Comparison of ENCODE assay signal across 8 cellular contexts in genomic region chr19:39532233-39533002, GRCh38. TPM values are rescaled to one million over a fixed set of nuclear protein-coding genes. Genes with fewer than 3 reads are reported as not detected.
DNase-seq lines count a peak whose midpoint lies in the region; ATAC-seq and TF ChIP-seq lines count a peak whose summit lies in the region.

Gene EID2B (minus strand): TSS chr19:39532852. CDS start chr19:39532802, 50 bp downstream.

- intact Hi-C loops in activated T-helper 1 cell treated with anti-CD3 and anti-CD28 coated beads, Interleukin-12 subunit alpha, Interleukin-12 subunit beta, Interleukin-2, Interleukin-4 antibody, amounts not matched to agents 30 ng/mL and 10 ng/mL and 1 ng/mL, durations not matched to agents 14 hours and 24 hours and 36 hours (cut with micrococcal nuclease): loop anchor here (1.0 to 5.0 kb wide), 9 partner anchors 8 to 410 kb away; partner anchors contain the start of genes EID2, SUPT5H and TIMM50

- H3K9me2 ChIP-seq in GM23248 (ENCODE audit: insufficient read depth) (no peaks in the 10 kb centered on the region), Karpas-422 (replicated peaks; ENCODE audit: insufficient read depth, low read length) (no peaks in the 10 kb centered on the region)

- POLR2A ChIA-PET in naive thymus-derived CD8-positive, alpha-beta T cell (lab: Charles Lee): interaction anchor here (0.6 to 1.7 kb wide), 12 partner anchors 35 to 197 kb away, joined by 3 to 10 read pairs (median 4); partner anchors contain the start of genes GMFG, MED29, PAF1 and RPS16

- H3K9me3 ChIP-seq in GM23248 (ENCODE audit: low read depth) (no peaks in the 10 kb centered on the region), Karpas-422 (ENCODE audit: low read length) (no peaks in the 10 kb centered on the region), Peyer's patch (no peaks in the 10 kb centered on the region)

- in situ Hi-C loops in GM23248 (cut with MboI): no loop called here

- peaks cover 2% of the 10 kb centered on the region for H3K27me3 Mint-ChIP-seq in activated T-helper 1 cell treated with anti-CD3 and anti-CD28 coated beads, Interleukin-12 subunit alpha, Interleukin-12 subunit beta, Interleukin-2, Interleukin-4 antibody, amounts not matched to agents 30 ng/mL and 10 ng/mL and 1 ng/mL, durations not matched to agents 14 hours and 24 hours and 36 hours (ENCODE audit: insufficient read depth)
- H3K27me3 Mint-ChIP-seq in naive thymus-derived CD8-positive, alpha-beta T cell: no peaks in the 10 kb centered on the region
- H3K27me3 Mint-ChIP-seq in stimulated activated naive B cell treated with anti-CD40 and anti-IgM and Interleukin-4, amounts not matched to agents 10 μg/mL and 1 μg/mL and 100 μg/mL, for 72 hours: no peaks in the 10 kb centered on the region

- peaks cover 14% of the 10 kb centered on the region for H3K4me1 Mint-ChIP-seq in activated T-helper 1 cell treated with anti-CD3 and anti-CD28 coated beads, Interleukin-12 subunit alpha, Interleukin-12 subunit beta, Interleukin-2, Interleukin-4 antibody, amounts not matched to agents 30 ng/mL and 10 ng/mL and 1 ng/mL, durations not matched to agents 14 hours and 24 hours and 36 hours (ENCODE audit: low read depth)
- peaks cover 10 to 53% (median 28%) of the 10 kb centered on the region in 4 donors for H3K4me1 Mint-ChIP-seq in naive thymus-derived CD8-positive, alpha-beta T cell
- peaks cover 11 to 20% of the 10 kb centered on the region in 2 donors for H3K4me1 Mint-ChIP-seq in stimulated activated naive B cell treated with anti-CD40 and anti-IgM and Interleukin-4, amounts not matched to agents 10 μg/mL and 1 μg/mL and 100 μg/mL, for 72 hours

- H3K36me3 ChIP-seq in GM23248 (ENCODE audit: low read depth) (no peaks in the 10 kb centered on the region), Karpas-422 (ENCODE audit: insufficient read depth, low read length) (no peaks in the 10 kb centered on the region), Peyer's patch (no peaks in the 10 kb centered on the region)

- H3K9ac ChIP-seq in GM23248: peak within 1 kb of the TSS; percentile 85
- peak within 1 kb of the TSS; percentile 91 for H3K9ac ChIP-seq in Karpas-422 (ENCODE audit: low read length)

- H3K4me2 ChIP-seq in GM23248 (ENCODE audit: unreplicated experiment) (peak within 1 kb of the TSS; percentile 98), Karpas-422 (ENCODE audit: low read depth, low read length, poor library complexity, severe bottlenecking) (peak within 1 kb of the TSS; percentile 97)

- H3K27me3 ChIP-seq in GM23248 (replicated peaks; ENCODE audit: insufficient read depth): no peaks in the 10 kb centered on the region
- H3K27me3 ChIP-seq in Karpas-422 (ENCODE audit: low read length): no peaks in the 10 kb centered on the region
- no peaks in the 10 kb centered on the region for H3K27me3 ChIP-seq in Peyer's patch

- H2AFZ ChIP-seq in GM23248 (peak within 1 kb of the TSS; percentile 91), Karpas-422 (ENCODE audit: low read length) (peak within 1 kb of the TSS; percentile 87)

- no peaks in the 10 kb centered on the region for H3K9me3 Mint-ChIP-seq in activated T-helper 1 cell treated with anti-CD3 and anti-CD28 coated beads, Interleukin-12 subunit alpha, Interleukin-12 subunit beta, Interleukin-2, Interleukin-4 antibody, amounts not matched to agents 30 ng/mL and 10 ng/mL and 1 ng/mL, durations not matched to agents 14 hours and 24 hours and 36 hours
- H3K9me3 Mint-ChIP-seq in naive thymus-derived CD8-positive, alpha-beta T cell: no peaks in the 10 kb centered on the region
- no peaks in the 10 kb centered on the region for H3K9me3 Mint-ChIP-seq in stimulated activated naive B cell treated with anti-CD40 and anti-IgM and Interleukin-4, amounts not matched to agents 10 μg/mL and 1 μg/mL and 100 μg/mL, for 72 hours

- peak; percentile 90 to 91 for ATAC-seq in naive thymus-derived CD8-positive, alpha-beta T cell
- peak; percentile 94 to 95 for ATAC-seq in stimulated activated naive B cell treated with anti-CD40 and anti-IgM and Interleukin-4, amounts not matched to agents 10 μg/mL and 1 μg/mL and 100 μg/mL, for 72 hours (replicated peaks)

- H3K27ac ChIP-seq in GM23248 (peak within 1 kb of the TSS; percentile 74), Karpas-422 (ENCODE audit: low read length) (peak within 1 kb of the TSS; percentile 16; the same call in 1 of the 2 replicates), Peyer's patch (peak within 1 kb of the TSS; percentile 58 to 91 (median 76))

- TF ChIP-seq CTCF in Peyer's patch (IDR thresholded peaks at IDR 0.05) (peak; percentile 95 to 100 (median 99)), fibroblast of mammary gland (conservative IDR thresholded peaks at IDR 0.05; ENCODE audit: control insufficient read depth, insufficient read depth, low read depth, low read length) (peak; percentile 95)

- peak in 1 of 2 donors; percentile 27 for TF ChIP-seq POLR2A in Peyer's patch (IDR thresholded peaks at IDR 0.05)

- H3K4me3 Mint-ChIP-seq in activated T-helper 1 cell treated with anti-CD3 and anti-CD28 coated beads, Interleukin-12 subunit alpha, Interleukin-12 subunit beta, Interleukin-2, Interleukin-4 antibody, amounts not matched to agents 30 ng/mL and 10 ng/mL and 1 ng/mL, durations not matched to agents 14 hours and 24 hours and 36 hours: peak within 1 kb of the TSS; percentile 92
- peak within 1 kb of the TSS; percentile 88 to 97 (median 92) for H3K4me3 Mint-ChIP-seq in naive thymus-derived CD8-positive, alpha-beta T cell
- H3K4me3 Mint-ChIP-seq in stimulated activated naive B cell treated with anti-CD40 and anti-IgM and Interleukin-4, amounts not matched to agents 10 μg/mL and 1 μg/mL and 100 μg/mL, for 72 hours: peak within 1 kb of the TSS; percentile 95 to 97

- H3K79me2 ChIP-seq in GM23248 (ENCODE audit: insufficient read depth) (peaks cover 46% of the 10 kb centered on the region), Karpas-422 (ENCODE audit: low read length) (peaks cover 12% of the 10 kb centered on the region)

- peak within 1 kb of the TSS; percentile 92 for H3K4me3 ChIP-seq in GM23248
- peak within 1 kb of the TSS; percentile 94 for H3K4me3 ChIP-seq in Karpas-422 (ENCODE audit: low read length)
- H3K4me3 ChIP-seq in Peyer's patch: peak within 1 kb of the TSS; percentile 71 to 86 (median 83)
- peak within 1 kb of the TSS; percentile 72 for H3K4me3 ChIP-seq in fibroblast of mammary gland (ENCODE audit: control insufficient read depth, low read depth, low read length)

- peak within 1 kb of the TSS; percentile 84 for H3K27ac Mint-ChIP-seq in activated T-helper 1 cell treated with anti-CD3 and anti-CD28 coated beads, Interleukin-12 subunit alpha, Interleukin-12 subunit beta, Interleukin-2, Interleukin-4 antibody, amounts not matched to agents 30 ng/mL and 10 ng/mL and 1 ng/mL, durations not matched to agents 14 hours and 24 hours and 36 hours
- peak within 1 kb of the TSS; percentile 83 to 96 (median 94) for H3K27ac Mint-ChIP-seq in naive thymus-derived CD8-positive, alpha-beta T cell
- peak within 1 kb of the TSS; percentile 94 for H3K27ac Mint-ChIP-seq in stimulated activated naive B cell treated with anti-CD40 and anti-IgM and Interleukin-4, amounts not matched to agents 10 μg/mL and 1 μg/mL and 100 μg/mL, for 72 hours

- H4K20me1 ChIP-seq in GM23248 (ENCODE audit: insufficient read depth) (no peaks in the 10 kb centered on the region), Karpas-422 (ENCODE audit: insufficient read depth, low read depth, low read length) (no peaks in the 10 kb centered on the region)

- H3K4me1 ChIP-seq in GM23248 (ENCODE audit: insufficient read depth) (peaks cover 13% of the 10 kb centered on the region), Karpas-422 (ENCODE audit: low read length) (peaks cover 30% of the 10 kb centered on the region), Peyer's patch (peaks cover 0 to 11% (median 8%) of the 10 kb centered on the region in 4 donors)

- 1% methylated on average over 56 to 65 of the region's 65 CpGs for WGBS in GM23248 (ENCODE audit: low coverage in 1 of 2, low lambda C conversion rate in 2 of 2, missing lambda C conversion rate in 2 of 2), 2 experiments

- peaks cover 5% of the 10 kb centered on the region for H3K36me3 Mint-ChIP-seq in activated T-helper 1 cell treated with anti-CD3 and anti-CD28 coated beads, Interleukin-12 subunit alpha, Interleukin-12 subunit beta, Interleukin-2, Interleukin-4 antibody, amounts not matched to agents 30 ng/mL and 10 ng/mL and 1 ng/mL, durations not matched to agents 14 hours and 24 hours and 36 hours (ENCODE audit: low read depth)
- peaks cover 0 to 15% (median 0%) of the 10 kb centered on the region in 3 donors for H3K36me3 Mint-ChIP-seq in naive thymus-derived CD8-positive, alpha-beta T cell
- peaks cover 0 to 12% of the 10 kb centered on the region in 2 donors for H3K36me3 Mint-ChIP-seq in stimulated activated naive B cell treated with anti-CD40 and anti-IgM and Interleukin-4, amounts not matched to agents 10 μg/mL and 1 μg/mL and 100 μg/mL, for 72 hours

- no peaks in the 10 kb centered on the region; the same call in 1 of the 2 replicates for H3F3A ChIP-seq in GM23248 (ENCODE audit: insufficient read depth)

- DNase-seq in ELF-1 (ENCODE audit: low read depth, low spot score) (peak; percentile 94), GM23248 (peak; percentile 99), Karpas-422 (peak; percentile 98), Peyer's patch (peak; percentile 91 to 97 (median 95)), fibroblast of mammary gland (ENCODE audit: low read depth) (peak; percentile 96)
- DNase-seq in activated T-helper 1 cell treated with anti-CD3 and anti-CD28 coated beads, Interleukin-12 subunit alpha, Interleukin-12 subunit beta, Interleukin-2, Interleukin-4 antibody, amounts not matched to agents 30 ng/mL and 10 ng/mL and 1 ng/mL, durations not matched to agents 14 hours and 24 hours and 36 hours (ENCODE audit: low spot score): peak; percentile 94
- DNase-seq in naive thymus-derived CD8-positive, alpha-beta T cell: peak; percentile 90 to 97 (median 95)
- peak; percentile 90 for DNase-seq in stimulated activated naive B cell treated with anti-CD40 and anti-IgM and Interleukin-4, amounts not matched to agents 10 μg/mL and 1 μg/mL and 100 μg/mL, for 72 hours

RNA-seq across cellular contexts. Expression of gene EID2B, which starts in this region (rescaled TPM):
- 3.4 and 3.9 TPM in 2 replicates for total RNA-seq in GM23248 (2014; rRNA removed; shearing (Covaris generic))
- 2.5 and 3.2 TPM in 2 replicates for polyA plus RNA-seq in GM23248 (2016; fragmentation: Nextera tagmentation; extraction: Ambion mirVana)
- 4.2 and 6.5 TPM in 2 replicates for total RNA-seq in Karpas-422 (2014; rRNA removed; shearing (Covaris generic); ENCODE audit: low replicate concordance)
- total RNA-seq in Peyer's patch: 1 to 10 TPM in 2 of 4 donors, under 1 TPM in 1, not detected in 1; 0.35 to 1.7 (median 1.1) TPM
- total RNA-seq in activated T-helper 1 cell treated with anti-CD3 and anti-CD28 coated beads, Interleukin-12 subunit alpha, Interleukin-12 subunit beta, Interleukin-2, Interleukin-4 antibody, amounts not matched to agents 30 ng/mL and 10 ng/mL and 1 ng/mL, durations not matched to agents 14 hours and 24 hours and 36 hours: 3.2 and 3.7 TPM in 2 replicates
- total RNA-seq in naive thymus-derived CD8-positive, alpha-beta T cell: 1 to 10 TPM; 5.9 to 7.7 TPM
- 1 to 10 TPM; 4.9 to 7.6 (median 6.4) TPM for polyA plus RNA-seq in naive thymus-derived CD8-positive, alpha-beta T cell

Comparison
In these comparisons a context has a peak if more than half of its experiments do, and no peak if none do; other contexts are left out.
1. Peak in every context shown above with its lines: DNase-seq, ATAC-seq, H3K4me3 ChIP-seq and H3K27ac ChIP-seq.
2. H3K27ac ChIP-seq: peak in every context shown above with its lines; median percentile 76 in Peyer's patch; 74 in GM23248; 16 in Karpas-422.